Comparison of ENCODE assay signal across 21 cellular contexts in the genomic region with DNA sequence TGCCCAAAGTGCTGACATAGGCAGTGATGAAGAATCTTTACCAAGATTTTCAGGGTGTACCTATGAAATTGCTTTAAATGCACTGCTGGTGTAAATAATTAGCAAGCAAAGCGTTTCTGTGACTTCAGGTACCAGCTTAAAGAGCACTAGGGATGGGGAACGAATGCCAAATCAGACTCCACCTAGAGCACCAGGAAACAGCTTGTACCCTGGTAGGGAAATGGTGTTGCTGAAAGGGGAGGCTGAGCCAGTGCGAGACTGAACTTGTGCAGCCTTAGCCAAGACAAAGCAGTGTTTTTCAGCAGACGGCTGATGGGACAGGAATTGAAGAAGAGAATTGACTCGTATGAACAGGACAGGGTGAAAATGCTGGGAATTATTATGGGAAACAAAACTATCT.
"Had no signal": no experiment of that assay in that cellular context is flagged by ENCODE, and none has a peak within 500 bp of the region (broad histone marks: within the 10 kb centered on the region; RNA-seq: fewer than 3 reads in every experiment).

No MANE protein-coding gene starts in this region.

- H3K27me3 ChIP-seq: brain microvascular endothelial cell, dorsolateral prefrontal cortex, gastroesophageal sphincter, heart left ventricle, left lung, neural progenitor cell, tibial nerve had no signal

- H3K4me1 ChIP-seq: left lung, neural progenitor cell, prostate gland had no signal

- H3K4me2 ChIP-seq: neural progenitor cell had no signal

- DNase-seq: activated CD4-positive, alpha-beta T cell treated with anti-CD3 and anti-CD28 coated beads for 4 hours; activated CD8-positive, alpha-beta memory T cell treated with anti-CD3 and anti-CD28 coated beads, Interleukin-2, amount 50 U/mL, for 4 hours; activated effector memory CD4-positive, alpha-beta T cell treated with Interleukin-2 at 50 U/mL for 16 hours; activated naive CD4-positive, alpha-beta T cell treated with anti-CD3 and anti-CD28 coated beads, Interleukin-2, amount 10 ng/mL, durations not matched to agents 7 days and 5 days; activated T-cell treated with anti-CD3 and anti-CD28 coated beads, Interleukin-2, amount 50 U/mL, for 48 hours; aorta; brain microvascular endothelial cell; heart left ventricle; left lung; mucosa of descending colon; naive B cell; right cardiac atrium; stimulated activated CD4-positive, alpha-beta T cell treated with anti-CD3 and anti-CD28 coated beads, Interleukin-2, amount 100 ng/mL, for 48 hours; T-cell had no signal

- H3K36me3 ChIP-seq: neural progenitor cell, prostate gland had no signal

- H3K27ac ChIP-seq: brain microvascular endothelial cell, dorsolateral prefrontal cortex, heart left ventricle, left lung, neural progenitor cell, prostate gland, skin epidermis had no signal

- ATAC-seq: gastroesophageal sphincter, heart left ventricle, left lung, mucosa of descending colon, right cardiac atrium, T-cell, WTC11 had no signal

- H2AFZ ChIP-seq: neural progenitor cell had no signal

- H3K4me3 ChIP-seq: dorsolateral prefrontal cortex, gastroesophageal sphincter, heart left ventricle, left lung, mucosa of descending colon, neural progenitor cell, prostate gland, skin epidermis, tibial nerve had no signal

- H3K9me3 ChIP-seq: gastroesophageal sphincter, heart left ventricle, mucosa of descending colon, prostate gland, tibial nerve had no signal
